In the genomic region with DNA sequence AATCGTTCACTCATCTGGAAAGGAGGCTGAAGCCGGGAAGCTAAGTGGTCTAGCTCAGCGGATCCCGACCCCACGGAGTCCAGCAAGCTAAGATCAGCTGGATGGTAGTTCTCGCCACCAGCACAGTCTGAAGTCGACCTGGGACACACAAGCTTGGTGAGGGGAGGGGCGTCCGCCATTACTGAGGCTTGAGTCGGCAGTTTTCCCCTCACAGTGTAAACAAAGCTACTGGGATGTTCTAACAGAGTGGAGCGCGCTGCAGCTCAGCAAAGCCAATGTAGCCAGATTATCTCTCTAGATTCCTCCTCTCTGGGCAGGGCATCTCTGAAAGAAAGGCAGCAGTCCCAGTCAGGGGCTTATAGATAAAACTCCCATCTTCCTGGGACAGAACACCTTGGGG, we compare ENCODE assay signal across 28 cellular contexts.
"Had no signal": no experiment of that assay in that cellular context is flagged by ENCODE, and none has a peak within 500 bp of the region (broad histone marks: within the 10 kb centered on the region; RNA-seq: fewer than 3 reads in every experiment).

No MANE protein-coding gene starts in this region.

- H3K27ac Mint-ChIP-seq: activated CD4-positive, alpha-beta memory T cell treated with anti-CD3 and anti-CD28 coated beads for 36 hours; activated CD4-positive, alpha-beta T cell treated with anti-CD3 and anti-CD28 coated beads for 36 hours; activated CD4-positive, alpha-beta T cell treated with anti-CD3 and anti-CD28 coated beads, Interleukin-2, amount 10 ng/mL, durations not matched to agents 24 days and 14 days; activated CD8-positive, alpha-beta memory T cell treated with anti-CD3 and anti-CD28 coated beads, Interleukin-2, amount 10 ng/mL, durations not matched to agents 7 days and 5 days; activated CD8-positive, alpha-beta T cell treated with anti-CD3 and anti-CD28 coated beads, Interleukin-2, amount 10 ng/mL, durations not matched to agents 7 days and 5 days; activated naive CD4-positive, alpha-beta T cell treated with anti-CD3 and anti-CD28 coated beads for 36 hours; activated naive CD4-positive, alpha-beta T cell treated with anti-CD3 and anti-CD28 coated beads, Interleukin-2, amount 50 U/mL, for 72 hours; activated naive CD8-positive, alpha-beta T cell treated with anti-CD3 and anti-CD28 coated beads, Interleukin-2, amount 10 ng/mL, durations not matched to agents 7 days and 5 days; activated T-helper 1 cell treated with anti-CD3 and anti-CD28 coated beads, Interleukin-12 subunit alpha, Interleukin-12 subunit beta, Interleukin-2, Interleukin-4 antibody, amounts not matched to agents 30 ng/mL and 10 ng/mL and 1 ng/mL, durations not matched to agents 14 hours and 24 hours and 36 hours; activated T-helper 2 cell treated with anti-CD3 and anti-CD28 coated beads, Interferon-gamma antibody, Interleukin-2, Interleukin-4, amounts not matched to agents 10 μg/mL and 5 μg/mL and 100 μg/mL, durations not matched to agents 14 hours and 24 hours and 36 hours had no signal

- H3K27me3 Mint-ChIP-seq: activated CD4-positive, alpha-beta memory T cell treated with anti-CD3 and anti-CD28 coated beads for 36 hours; activated CD4-positive, alpha-beta T cell treated with anti-CD3 and anti-CD28 coated beads for 36 hours; activated CD4-positive, alpha-beta T cell treated with anti-CD3 and anti-CD28 coated beads, Interleukin-2, amount 10 ng/mL, durations not matched to agents 24 days and 14 days; activated CD8-positive, alpha-beta memory T cell treated with anti-CD3 and anti-CD28 coated beads, Interleukin-2, amount 10 ng/mL, durations not matched to agents 7 days and 5 days; activated naive CD8-positive, alpha-beta T cell treated with anti-CD3 and anti-CD28 coated beads, Interleukin-2, amount 10 ng/mL, durations not matched to agents 7 days and 5 days had no signal

- H3K4me3 Mint-ChIP-seq: activated CD4-positive, alpha-beta memory T cell treated with anti-CD3 and anti-CD28 coated beads for 36 hours; activated CD4-positive, alpha-beta T cell treated with anti-CD3 and anti-CD28 coated beads for 36 hours; activated CD4-positive, alpha-beta T cell treated with anti-CD3 and anti-CD28 coated beads, Interleukin-2, amount 10 ng/mL, durations not matched to agents 24 days and 14 days; activated CD8-positive, alpha-beta memory T cell treated with anti-CD3 and anti-CD28 coated beads, Interleukin-2, amount 10 ng/mL, durations not matched to agents 7 days and 5 days; activated CD8-positive, alpha-beta T cell treated with anti-CD3 and anti-CD28 coated beads, Interleukin-2, amount 10 ng/mL, durations not matched to agents 7 days and 5 days; activated naive CD4-positive, alpha-beta T cell treated with anti-CD3 and anti-CD28 coated beads for 36 hours; activated naive CD8-positive, alpha-beta T cell treated with anti-CD3 and anti-CD28 coated beads, Interleukin-2, amount 10 ng/mL, durations not matched to agents 7 days and 5 days; activated T-helper 1 cell treated with anti-CD3 and anti-CD28 coated beads, Interleukin-12 subunit alpha, Interleukin-12 subunit beta, Interleukin-2, Interleukin-4 antibody, amounts not matched to agents 30 ng/mL and 10 ng/mL and 1 ng/mL, durations not matched to agents 14 hours and 24 hours and 36 hours; central memory CD8-positive, alpha-beta T cell had no signal

- FAIRE-seq: colon, endometrium, endothelial cell of umbilical vein had no signal

- H3K4me1 Mint-ChIP-seq: activated CD4-positive, alpha-beta T cell treated with anti-CD3 and anti-CD28 coated beads for 36 hours; activated CD4-positive, alpha-beta T cell treated with anti-CD3 and anti-CD28 coated beads, Interleukin-2, amount 10 ng/mL, durations not matched to agents 24 days and 14 days; activated CD8-positive, alpha-beta memory T cell treated with anti-CD3 and anti-CD28 coated beads, Interleukin-2, amount 10 ng/mL, durations not matched to agents 7 days and 5 days; activated naive CD8-positive, alpha-beta T cell treated with anti-CD3 and anti-CD28 coated beads, Interleukin-2, amount 10 ng/mL, durations not matched to agents 7 days and 5 days; central memory CD8-positive, alpha-beta T cell had no signal

- H3K36me3 ChIP-seq: ascending aorta, esophagus squamous epithelium, gastroesophageal sphincter had no signal

- H3K27ac ChIP-seq: ascending aorta, epithelial cell of prostate, esophagus squamous epithelium, gastroesophageal sphincter had no signal

- H3K36me3 Mint-ChIP-seq: activated CD8-positive, alpha-beta memory T cell treated with anti-CD3 and anti-CD28 coated beads, Interleukin-2, amount 10 ng/mL, durations not matched to agents 7 days and 5 days had no signal

- DNase-seq: activated CD4-positive, alpha-beta memory T cell treated with anti-CD3 and anti-CD28 coated beads for 36 hours; activated CD4-positive, alpha-beta T cell treated with anti-CD3 and anti-CD28 coated beads for 36 hours; activated CD4-positive, alpha-beta T cell treated with anti-CD3 and anti-CD28 coated beads, Interleukin-2, amount 10 ng/mL, durations not matched to agents 24 days and 14 days; activated CD4-positive, CD25-positive, alpha-beta regulatory T cell; activated CD4-positive, CD25-positive, alpha-beta regulatory T cell treated with anti-CD3 and anti-CD28 coated beads, Interleukin-2, amount 50 U/mL, for 72 hours; activated CD8-positive, alpha-beta memory T cell treated with anti-CD3 and anti-CD28 coated beads, Interleukin-2, amount 10 ng/mL, durations not matched to agents 7 days and 5 days; activated CD8-positive, alpha-beta memory T cell treated with anti-CD3 and anti-CD28 coated beads, Interleukin-2, amount 50 U/mL, for 4 hours; activated CD8-positive, alpha-beta T cell treated with anti-CD3 and anti-CD28 coated beads, Interleukin-2, amount 10 ng/mL, durations not matched to agents 7 days and 5 days; activated effector memory CD4-positive, alpha-beta T cell treated with anti-CD3 and anti-CD28 coated beads, Interleukin-2, amount 50 U/mL, for 16 hours; activated naive CD4-positive, alpha-beta T cell treated with anti-CD3 and anti-CD28 coated beads for 36 hours; activated naive CD8-positive, alpha-beta T cell treated with anti-CD3 and anti-CD28 coated beads, Interleukin-2, amount 10 ng/mL, durations not matched to agents 7 days and 5 days; activated T-cell treated with anti-CD3 and anti-CD28 coated beads, Interleukin-2, amount 50 U/mL, for 1 hour; activated T-cell treated with anti-CD3 and anti-CD28 coated beads, Interleukin-2, amount 50 U/mL, for 48 hours; effector CD8-positive, alpha-beta T cell; esophagus squamous epithelium; foreskin melanocyte; head of caudate nucleus; T-helper 2 cell had no signal

- H3K4me3 ChIP-seq: ascending aorta, esophagus squamous epithelium, gastroesophageal sphincter had no signal

- H3K27me3 ChIP-seq: ascending aorta, gastroesophageal sphincter had no signal

- ATAC-seq: activated CD4-positive, alpha-beta T cell treated with anti-CD3 and anti-CD28 coated beads for 36 hours; activated CD8-positive, alpha-beta memory T cell treated with anti-CD3 and anti-CD28 coated beads, Interleukin-2, amount 10 ng/mL, durations not matched to agents 7 days and 5 days; activated CD8-positive, alpha-beta T cell treated with anti-CD3 and anti-CD28 coated beads, Interleukin-2, amount 10 ng/mL, durations not matched to agents 7 days and 5 days; activated naive CD4-positive, alpha-beta T cell treated with anti-CD3 and anti-CD28 coated beads, Interleukin-2, amount 50 U/mL, for 72 hours; gastroesophageal sphincter had no signal

- H3K9me3 ChIP-seq: esophagus squamous epithelium, gastroesophageal sphincter had no signal

- H3K4me1 ChIP-seq: ascending aorta, esophagus squamous epithelium, gastroesophageal sphincter had no signal
